ENCODE assay signal across 29 cellular contexts in genomic region chr2:24449348-24449747, GRCh38.
"Had no signal": no experiment of that assay in that cellular context is flagged by ENCODE, and none has a peak within 500 bp of the region (broad histone marks: within the 10 kb centered on the region; RNA-seq: fewer than 3 reads in every experiment).

No MANE protein-coding gene starts in this region.

- H3K27ac ChIP-seq: colonic mucosa, epithelial cell of prostate, esophagus muscularis mucosa, foreskin keratinocyte, gastroesophageal sphincter, hepatocyte, pancreas, suprapubic skin, transverse colon, upper lobe of right lung, uterus had no signal

- H3K27ac Mint-ChIP-seq: endodermal cell; mesothelial cell of epicardium; naive thymus-derived CD8-positive, alpha-beta T cell; progenitor cell of endocrine pancreas; stimulated activated naive CD8-positive, alpha-beta T cell treated with anti-CD3 and anti-CD28 coated beads, Interleukin-15, amount 100 ng/mL, for 72 hours had no signal

- H3K4me2 ChIP-seq: hepatocyte, smooth muscle cell had no signal

- H3K4me3 ChIP-seq: colonic mucosa, esophagus muscularis mucosa, gastroesophageal sphincter, heart left ventricle, hepatocyte, left lung, pancreas, smooth muscle cell, suprapubic skin, transverse colon, upper lobe of right lung, uterus had no signal

- DNase-seq: colonic mucosa; effector CD8-positive, alpha-beta T cell; endodermal cell; foreskin keratinocyte; heart left ventricle; left cardiac atrium; left lung; mesenchymal stem cell; naive thymus-derived CD8-positive, alpha-beta T cell; pancreas; stimulated activated CD4-positive, alpha-beta T cell treated with anti-CD3 and anti-CD28 coated beads, Interleukin-12 subunit alpha, Interleukin-12 subunit beta, amount 100 ng/mL, for 4 hours; stimulated activated CD4-positive, alpha-beta T cell treated with anti-CD3 and anti-CD28 coated beads, Interleukin-1b, Interleukin-23, amount 100 ng/mL, for 48 hours; stimulated activated CD4-positive, alpha-beta T cell treated with anti-CD3 and anti-CD28 coated beads, Interleukin-4, amount 100 ng/mL, for 1 hour; stimulated activated CD8-positive, alpha-beta memory T cell treated with anti-CD3 and anti-CD28 coated beads, Interleukin-4, amount 100 ng/mL, for 48 hours; stimulated activated naive CD4-positive, alpha-beta T cell; stimulated activated naive CD8-positive, alpha-beta T cell treated with anti-CD3 and anti-CD28 coated beads, Interleukin-15, amount 100 ng/mL, for 72 hours; transverse colon; upper lobe of right lung; uterus had no signal

- H2AFZ ChIP-seq: hepatocyte had no signal

- H3K9me3 ChIP-seq: colonic mucosa, pancreas, suprapubic skin, upper lobe of right lung had no signal

- FAIRE-seq: pancreas had no signal

- ATAC-seq: foreskin keratinocyte; gastroesophageal sphincter; left cardiac atrium; left lung; naive thymus-derived CD8-positive, alpha-beta T cell; sciatic nerve; stimulated activated naive CD8-positive, alpha-beta T cell treated with anti-CD3 and anti-CD28 coated beads, Interleukin-15, amount 100 ng/mL, for 72 hours had no signal

- H3K4me3 Mint-ChIP-seq: dendritic cell treated with granulocyte-macrophage colony-stimulating factor and Interleukin-4, amounts not matched to agents 40 ng/mL and 50 ng/mL, for 4 days; endodermal cell; mesothelial cell of epicardium; naive thymus-derived CD8-positive, alpha-beta T cell; stimulated activated naive CD8-positive, alpha-beta T cell treated with anti-CD3 and anti-CD28 coated beads, Interleukin-15, amount 100 ng/mL, for 72 hours had no signal

- H3K4me1 Mint-ChIP-seq: mesothelial cell of epicardium; stimulated activated naive CD8-positive, alpha-beta T cell treated with anti-CD3 and anti-CD28 coated beads, Interleukin-15, amount 100 ng/mL, for 72 hours had no signal

- H3K36me3 ChIP-seq: colonic mucosa, esophagus muscularis mucosa, gastroesophageal sphincter, heart left ventricle, left lung, pancreas, suprapubic skin, transverse colon, upper lobe of right lung, uterus had no signal

- H3K9me3 Mint-ChIP-seq: dendritic cell treated with granulocyte-macrophage colony-stimulating factor and Interleukin-4, amounts not matched to agents 40 ng/mL and 50 ng/mL, for 4 days had no signal

- H3K27me3 Mint-ChIP-seq: dendritic cell treated with granulocyte-macrophage colony-stimulating factor and Interleukin-4, amounts not matched to agents 40 ng/mL and 50 ng/mL, for 4 days; stimulated activated naive CD8-positive, alpha-beta T cell treated with anti-CD3 and anti-CD28 coated beads, Interleukin-15, amount 100 ng/mL, for 72 hours had no signal

- H3K4me1 ChIP-seq: colonic mucosa, foreskin keratinocyte had no signal

- H3K27me3 ChIP-seq: colonic mucosa, esophagus muscularis mucosa, foreskin keratinocyte, gastroesophageal sphincter, heart left ventricle, hepatocyte, left lung, pancreas, suprapubic skin, transverse colon, upper lobe of right lung, uterus had no signal

- H3K79me2 ChIP-seq: hepatocyte had no signal
